ENCODE assay signal across 8 cellular contexts in the genomic region with DNA sequence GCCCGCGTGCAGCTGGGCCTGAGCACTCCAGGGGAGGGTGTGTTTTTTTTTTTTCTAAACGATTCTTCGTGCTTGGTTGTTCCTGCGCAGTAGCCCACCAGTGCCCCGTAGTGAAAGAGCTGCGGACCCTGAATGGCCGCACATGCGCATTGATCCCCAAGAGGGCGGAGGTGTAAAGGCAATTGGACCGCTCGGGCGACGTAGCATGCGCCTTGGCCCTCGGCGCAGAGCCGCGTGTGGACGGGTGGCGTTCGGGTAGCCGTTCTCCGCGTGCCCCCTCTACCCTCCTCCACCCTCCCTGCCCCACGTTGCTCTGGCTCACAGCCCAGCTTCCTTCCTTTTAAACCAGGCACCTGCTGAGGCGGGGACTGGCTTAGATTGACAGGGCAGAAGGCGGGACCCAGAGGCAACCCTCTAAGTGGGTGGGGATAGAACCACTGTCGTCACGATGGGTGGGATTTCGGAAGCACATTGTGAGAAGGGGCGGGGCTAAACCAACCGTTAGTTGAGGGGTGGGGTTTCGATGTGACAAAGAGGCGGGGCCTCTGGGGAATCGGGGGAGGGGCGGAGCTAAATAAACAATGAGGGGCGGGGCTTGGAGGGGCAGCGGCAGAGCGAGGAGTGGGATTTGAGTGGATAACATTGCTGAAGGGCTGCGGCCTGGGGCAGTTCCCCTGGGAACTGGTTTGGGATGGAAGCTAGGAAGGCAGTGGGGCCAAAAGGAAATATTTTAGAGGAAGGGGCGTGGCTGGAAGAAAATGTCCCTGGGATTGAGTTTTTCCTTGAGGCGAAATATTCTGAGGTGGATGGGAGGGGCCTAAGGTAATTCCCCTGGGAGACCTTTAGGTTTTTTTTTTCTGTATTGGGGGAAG. TPM values are rescaled to one million over a fixed set of nuclear protein-coding genes. Genes with fewer than 3 reads are reported as not detected.
A peak's percentile ranks its signal among the peaks of the same experiment; 100 is the strongest.
DNase-seq lines count a peak whose midpoint lies in the region; TF ChIP-seq lines count a peak whose summit lies in the region.

No MANE protein-coding gene starts in this region.

- CTCF ChIA-PET in activated naive CD4-positive, alpha-beta T cell treated with anti-CD3 and anti-CD28 coated beads, Interleukin-2, amount 10 ng/mL, durations not matched to agents 7 days and 5 days (lab: Charles Lee), result no interaction called here

- peaks cover 41% of the 10 kb centered on the region for H3K36me3 Mint-ChIP-seq in activated naive CD4-positive, alpha-beta T cell treated with anti-CD3 and anti-CD28 coated beads, Interleukin-2, amount 10 ng/mL, durations not matched to agents 7 days and 5 days

- H3K27ac Mint-ChIP-seq in activated naive CD4-positive, alpha-beta T cell treated with anti-CD3 and anti-CD28 coated beads, Interleukin-2, amount 10 ng/mL, durations not matched to agents 7 days and 5 days, result peak overlapping the region; percentile 98

- in situ Hi-C loops in SK-MEL-5 (cut with HindIII; ENCODE audit: low pct_unique_long_range_greater_than_20kb, low sequenced_read_pairs), result no loop called here

- TF ChIP-seq CTCF in HFF-Myc (IDR thresholded peaks at IDR 0.05; ENCODE audit: low read depth, low read length, missing control alignments), result no peak

- H3K9me3 Mint-ChIP-seq in activated naive CD4-positive, alpha-beta T cell treated with anti-CD3 and anti-CD28 coated beads, Interleukin-2, amount 10 ng/mL, durations not matched to agents 7 days and 5 days, result peaks cover 5% of the 10 kb centered on the region

- H3K4me1 Mint-ChIP-seq in activated naive CD4-positive, alpha-beta T cell treated with anti-CD3 and anti-CD28 coated beads, Interleukin-2, amount 10 ng/mL, durations not matched to agents 7 days and 5 days, result peaks cover 70% of the 10 kb centered on the region

- DNase-seq in GM03348 (ENCODE audit: low spot score) (peak; percentile 96), HFF-Myc (ENCODE audit: extremely low read depth, low read depth) (peak; percentile 91), NAMALWA (ENCODE audit: low spot score) (peak; percentile 97), SK-MEL-5 (ENCODE audit: low read depth, low spot score) (peak; percentile 96), glomerular endothelial cell (ENCODE audit: extremely low read depth, low read depth, low spot score) (peak; percentile 98), occipital lobe (lab: John Stamatoyannopoulos, UW) (peak; percentile 91)
- peak; percentile 96 for DNase-seq in activated naive CD4-positive, alpha-beta T cell treated with anti-CD3 and anti-CD28 coated beads, Interleukin-2, amount 10 ng/mL, durations not matched to agents 7 days and 5 days

- H3K27me3 Mint-ChIP-seq in activated naive CD4-positive, alpha-beta T cell treated with anti-CD3 and anti-CD28 coated beads, Interleukin-2, amount 10 ng/mL, durations not matched to agents 7 days and 5 days, result peaks cover 35% of the 10 kb centered on the region

- H3K27ac ChIP-seq in temporal lobe (ENCODE audit: low read depth, low read length), result peak overlapping the region; percentile 94

- peak overlapping the region; percentile 86 for H3K4me3 ChIP-seq in HFF-Myc (replicated peaks; ENCODE audit: low read depth, low read length)

- H3K4me3 Mint-ChIP-seq in activated naive CD4-positive, alpha-beta T cell treated with anti-CD3 and anti-CD28 coated beads, Interleukin-2, amount 10 ng/mL, durations not matched to agents 7 days and 5 days, result peak overlapping the region; percentile 91

RNA-seq across cellular contexts. Expression of a gene that starts 0.5 kb away (rescaled TPM):
- total RNA-seq in SK-MEL-5 (2014; rRNA removed; shearing (Covaris generic)), result 39.6 and 39.9 TPM in 2 replicates
- 71.2 and 81.2 TPM in 2 replicates for polyA plus RNA-seq in SK-MEL-5 (2015; cell fraction: cytosol; rRNA removed)
- 73.6 and 76.3 TPM in 2 replicates for polyA plus RNA-seq in SK-MEL-5 (2015; cell fraction: nucleus; rRNA removed)
- 56.9 and 73.3 TPM in 2 replicates for total RNA-seq in glomerular endothelial cell
- total RNA-seq in occipital lobe, result 23.9 TPM
- total RNA-seq in temporal lobe, result 20.9 TPM

RNA-seq across cellular contexts. Expression of a gene that starts 0.8 kb away (rescaled TPM):
- total RNA-seq in SK-MEL-5 (2014; rRNA removed; shearing (Covaris generic)), result 4.0 and 4.7 TPM in 2 replicates
- polyA plus RNA-seq in SK-MEL-5 (2015; cell fraction: cytosol; rRNA removed), result 10.9 and 13.7 TPM in 2 replicates
- polyA plus RNA-seq in SK-MEL-5 (2015; cell fraction: nucleus; rRNA removed), result 10.1 and 11.7 TPM in 2 replicates
- total RNA-seq in glomerular endothelial cell, result 24.4 and 30.0 TPM in 2 replicates
- 8.6 TPM for total RNA-seq in occipital lobe
- total RNA-seq in temporal lobe, result 9.6 TPM

RNA-seq across cellular contexts. Expression of a gene that starts 31.1 kb away (rescaled TPM):
- not detected in 2 replicates for total RNA-seq in SK-MEL-5 (2014; rRNA removed; shearing (Covaris generic))
- not detected in 2 replicates for polyA plus RNA-seq in SK-MEL-5 (2015; cell fraction: cytosol; rRNA removed)
- not detected in 2 replicates for polyA plus RNA-seq in SK-MEL-5 (2015; cell fraction: nucleus; rRNA removed)
- total RNA-seq in glomerular endothelial cell (0.06 TPM in 1 of 2 replicates, not detected in the other), occipital lobe (0.31 TPM), temporal lobe (under 0.01 TPM)

RNA-seq across cellular contexts. Expression of a gene that starts 33.2 kb away (rescaled TPM):
- total RNA-seq in SK-MEL-5 (2014; rRNA removed; shearing (Covaris generic)), result 0.13 TPM in 1 of 2 replicates, not detected in the other
- not detected in 2 replicates for polyA plus RNA-seq in SK-MEL-5 (2015; cell fraction: cytosol; rRNA removed)
- polyA plus RNA-seq in SK-MEL-5 (2015; cell fraction: nucleus; rRNA removed), result not detected in 2 replicates
- total RNA-seq in glomerular endothelial cell, result 20.4 and 20.6 TPM in 2 replicates
- total RNA-seq in occipital lobe, result not detected
- total RNA-seq in temporal lobe, result not detected

RNA-seq across cellular contexts. Expression of a gene that starts 52.3 kb away (rescaled TPM):
- 3.5 and 5.6 TPM in 2 replicates for total RNA-seq in SK-MEL-5 (2014; rRNA removed; shearing (Covaris generic))
- polyA plus RNA-seq in SK-MEL-5 (2015; cell fraction: cytosol; rRNA removed), result 25.7 and 33.0 TPM in 2 replicates
- polyA plus RNA-seq in SK-MEL-5 (2015; cell fraction: nucleus; rRNA removed), result 44.2 and 49.3 TPM in 2 replicates
- 27.3 and 35.6 TPM in 2 replicates for total RNA-seq in glomerular endothelial cell
- total RNA-seq in occipital lobe, result 6.1 TPM
- 10.6 TPM for total RNA-seq in temporal lobe

Comparison
In these comparisons a context has a peak if more than half of its experiments do, and no peak if none do; other contexts are left out.
1. Peak in every context shown above with its lines: DNase-seq, H3K4me3 ChIP-seq and H3K27ac ChIP-seq.